8 cellular contexts compared by ENCODE assay signal in the genomic region with DNA sequence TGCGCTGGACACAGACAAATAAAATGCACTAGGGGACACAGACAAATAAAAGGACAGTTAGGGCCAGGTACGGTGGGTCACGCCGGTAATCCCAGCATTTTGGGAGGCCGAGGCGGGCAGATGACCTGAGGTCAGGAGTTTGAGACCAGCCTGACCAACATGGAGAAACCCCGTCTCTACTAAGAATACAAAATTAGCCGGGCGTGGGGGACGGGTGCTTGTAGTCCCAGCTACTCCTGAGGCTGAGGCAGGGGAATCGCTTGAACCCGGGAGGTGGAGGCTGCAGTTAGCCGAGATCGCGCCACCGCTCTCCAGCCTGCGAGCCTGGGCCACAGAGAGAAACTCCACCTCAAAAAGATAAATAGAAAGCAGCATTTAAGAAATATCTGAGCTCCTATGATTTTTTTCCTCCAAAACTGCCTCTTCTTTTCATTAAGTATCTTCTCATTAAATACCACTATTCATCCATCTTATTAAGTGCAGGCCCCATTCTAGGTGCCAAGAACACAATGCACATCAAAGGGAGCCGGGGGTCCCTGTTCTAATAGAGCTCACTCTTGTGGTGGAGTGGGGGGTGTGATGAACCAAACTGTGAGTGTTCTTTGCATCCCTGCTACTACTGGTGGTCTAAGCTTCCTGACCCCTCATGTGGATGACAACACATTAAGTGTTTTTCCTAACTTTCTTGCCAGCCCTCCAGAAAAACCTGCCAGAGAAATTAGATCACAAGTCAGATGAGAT. TPM values are rescaled to one million over a fixed set of nuclear protein-coding genes. Genes with fewer than 3 reads are reported as not detected.
DNase-seq lines count a peak whose midpoint lies in the region; ATAC-seq and TF ChIP-seq lines count a peak whose summit lies in the region.

No MANE protein-coding gene starts in this region.

- TF ChIP-seq CTCF in cardiac muscle cell (IDR thresholded peaks at IDR 0.05; ENCODE audit: low read depth, low read length) (no peak), type B pancreatic cell (conservative IDR thresholded peaks at IDR 0.05) (peak; percentile 65)

- H3K27ac Mint-ChIP-seq in activated naive CD8-positive, alpha-beta T cell, result peak overlapping the region; percentile 92
- peak overlapping the region; percentile 89 for H3K27ac Mint-ChIP-seq in type B pancreatic cell

- no peak for DNase-seq in cardiac muscle cell (ENCODE audit: low read depth in 1 of 2, low spot score in 1 of 2)
- DNase-seq in Right ventricle myocardium inferior (ENCODE audit: missing footprints), result no peak
- no peak for DNase-seq in type B pancreatic cell (ENCODE audit: extremely low spot score, unreplicated experiment)
- no peak for DNase-seq in NCI-H82 treated with DMSO at 0.1 percent for 48 hours (lab: John Stamatoyannopoulos, UW; ENCODE audit: unreplicated experiment)
- DNase-seq in HK-2 (ENCODE audit: unreplicated experiment), result no peak

- H3K27me3 ChIP-seq in cardiac muscle cell (no peaks in the 10 kb centered on the region), mucosa of rectum (ENCODE audit: control insufficient read depth in 2 of 2, insufficient read depth in 2 of 2, low read length in 2 of 2) (no peaks in the 10 kb centered on the region)

- peaks cover 66% of the 10 kb centered on the region for H3K4me1 Mint-ChIP-seq in activated naive CD8-positive, alpha-beta T cell (ENCODE audit: low read depth)
- peaks cover 20% of the 10 kb centered on the region for H3K4me1 Mint-ChIP-seq in type B pancreatic cell (ENCODE audit: unreplicated experiment)

- no peaks in the 10 kb centered on the region for H3K27me3 Mint-ChIP-seq in activated naive CD8-positive, alpha-beta T cell
- peaks cover 4% of the 10 kb centered on the region for H3K27me3 Mint-ChIP-seq in type B pancreatic cell

- H3K4me3 ChIP-seq in cardiac muscle cell (no peak overlapping the region), mucosa of rectum (ENCODE audit: low read length in 2 of 2) (no peak overlapping the region)

- no peak for ATAC-seq in Right ventricle myocardium inferior
- ATAC-seq in GM21619 (IDR thresholded peaks at IDR 0.05; ENCODE audit: unreplicated experiment), result no peak

- no peaks in the 10 kb centered on the region for H3K9me3 Mint-ChIP-seq in activated naive CD8-positive, alpha-beta T cell (ENCODE audit: low read depth)
- H3K9me3 Mint-ChIP-seq in type B pancreatic cell, result no peaks in the 10 kb centered on the region

- H3K4me3 Mint-ChIP-seq in activated naive CD8-positive, alpha-beta T cell, result peak overlapping the region; percentile 91
- H3K4me3 Mint-ChIP-seq in type B pancreatic cell, result peak overlapping the region; percentile 92

- peaks cover 16% of the 10 kb centered on the region for H3K36me3 Mint-ChIP-seq in activated naive CD8-positive, alpha-beta T cell
- peaks cover 21% of the 10 kb centered on the region for H3K36me3 Mint-ChIP-seq in type B pancreatic cell

- H3K9me3 ChIP-seq in cardiac muscle cell (ENCODE audit: low read depth) (no peaks in the 10 kb centered on the region), mucosa of rectum (ENCODE audit: control insufficient read depth in 2 of 2, low read length in 2 of 2) (no peaks in the 10 kb centered on the region)

- H3K9ac ChIP-seq in mucosa of rectum (ENCODE audit: low read depth in 1 of 2, low read length in 2 of 2), result no peak overlapping the region

- H3K27ac ChIP-seq in cardiac muscle cell (peak overlapping the region; percentile 31), mucosa of rectum (ENCODE audit: low read depth in 2 of 2, low read length in 2 of 2) (peak overlapping the region; percentile 6 to 90)

- H3K36me3 ChIP-seq in cardiac muscle cell, result peaks cover 12% of the 10 kb centered on the region
- H3K36me3 ChIP-seq in mucosa of rectum (ENCODE audit: control insufficient read depth in 2 of 2, insufficient read depth in 2 of 2, low read length in 2 of 2), result peaks cover 21 to 30% of the 10 kb centered on the region in 2 donors

- intact Hi-C loops in Right ventricle myocardium inferior (cut with DNase I), result no loop called here

- peaks cover 9% of the 10 kb centered on the region for H3K4me1 ChIP-seq in cardiac muscle cell (ENCODE audit: low read depth)
- H3K4me1 ChIP-seq in mucosa of rectum (ENCODE audit: control insufficient read depth in 2 of 2, insufficient read depth in 2 of 2, low read length in 2 of 2), result peaks cover 33 to 34% of the 10 kb centered on the region in 2 donors

RNA-seq across cellular contexts. Expression of a gene that starts 0.8 kb away (rescaled TPM):
- total RNA-seq in cardiac muscle cell (22.6 and 31.8 TPM in 2 replicates), Right ventricle myocardium inferior (5.8 TPM), type B pancreatic cell (ENCODE audit: low replicate concordance) (11.4 and 12.2 TPM in 2 replicates)
- polyA plus RNA-seq in cardiac muscle cell, result 19.5 and 32.8 TPM in 2 replicates

RNA-seq across cellular contexts. Expression of a gene that starts 3.7 kb away (rescaled TPM):
- total RNA-seq in cardiac muscle cell, result 882 and 1,183 TPM in 2 replicates
- 398 and 546 TPM in 2 replicates for polyA plus RNA-seq in cardiac muscle cell
- total RNA-seq in Right ventricle myocardium inferior, result 714 TPM
- 758 and 795 TPM in 2 replicates for total RNA-seq in type B pancreatic cell (ENCODE audit: low replicate concordance)

RNA-seq across cellular contexts. Expression of a gene that starts 3.9 kb away (rescaled TPM):
- total RNA-seq in cardiac muscle cell (99.3 and 122 TPM in 2 replicates), Right ventricle myocardium inferior (35.8 TPM), type B pancreatic cell (ENCODE audit: low replicate concordance) (49.1 and 54.8 TPM in 2 replicates)
- 78.2 and 90.4 TPM in 2 replicates for polyA plus RNA-seq in cardiac muscle cell

RNA-seq across cellular contexts. Expression of a gene that starts 6.6 kb away (rescaled TPM):
- 186 and 295 TPM in 2 replicates for total RNA-seq in cardiac muscle cell
- 197 and 277 TPM in 2 replicates for polyA plus RNA-seq in cardiac muscle cell
- 53.1 TPM for total RNA-seq in Right ventricle myocardium inferior
- 52.2 and 61.3 TPM in 2 replicates for total RNA-seq in type B pancreatic cell (ENCODE audit: low replicate concordance)

RNA-seq across cellular contexts. Expression of a gene that starts 16.1 kb away (rescaled TPM):
- 15.9 and 16.8 TPM in 2 replicates for total RNA-seq in cardiac muscle cell
- 13.9 and 16.2 TPM in 2 replicates for polyA plus RNA-seq in cardiac muscle cell
- total RNA-seq in Right ventricle myocardium inferior, result 27.1 TPM
- 48.6 and 50.6 TPM in 2 replicates for total RNA-seq in type B pancreatic cell (ENCODE audit: low replicate concordance)
